ENCODE assay signal across 1 cellular context in genomic region chr6:28880894-28881780, GRCh38.
TF ChIP-seq lines count a peak whose summit lies in the region.

No MANE protein-coding gene starts in this region.

TF ChIP-seq in HepG2, 621 proteins besides CTCF, POLR2A, EP300 and RAD21 (continued from another document and continues in another):
- TF ChIP-seq, protein P1, sequence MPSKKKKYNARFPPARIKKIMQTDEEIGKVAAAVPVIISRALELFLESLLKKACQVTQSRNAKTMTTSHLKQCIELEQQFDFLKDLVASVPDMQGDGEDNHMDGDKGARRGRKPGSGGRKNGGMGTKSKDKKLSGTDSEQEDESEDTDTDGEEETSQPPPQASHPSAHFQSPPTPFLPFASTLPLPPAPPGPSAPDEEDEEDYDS (CRISPR knock-in tag; IDR thresholded peaks at IDR 0.05), result peak; percentile 66
- TF ChIP-seq NFYB (CRISPR knock-in tag; IDR thresholded peaks at IDR 0.05) (no peak), TCF12 (IDR thresholded peaks at IDR 0.05) (no peak), TCF12 (CRISPR knock-in tag; IDR thresholded peaks at IDR 0.05) (no peak), ZFAT (CRISPR knock-in tag; conservative IDR thresholded peaks at IDR 0.05) (no peak), TAF15 (IDR thresholded peaks at IDR 0.05; ENCODE audit: low read depth, low read length, poor library complexity, severe bottlenecking) (no peak), SP5 (CRISPR knock-in tag; IDR thresholded peaks at IDR 0.05; ENCODE audit: borderline replicate concordance, low read depth) (peak; percentile 45; the same call in 1 of the 2 replicates), KLF12 (CRISPR knock-in tag; IDR thresholded peaks at IDR 0.05; ENCODE audit: borderline replicate concordance) (no peak), AKAP8 (CRISPR knock-in tag; IDR thresholded peaks at IDR 0.05) (no peak), ZNF740 (CRISPR knock-in tag; IDR thresholded peaks at IDR 0.05) (no peak), HIC2 (CRISPR knock-in tag; IDR thresholded peaks at IDR 0.05; ENCODE audit: low read depth) (no peak), ZNF629 (CRISPR knock-in tag; conservative IDR thresholded peaks at IDR 0.05) (peak; percentile 39; the same call in 1 of the 2 replicates), TEAD2 (CRISPR knock-in tag; IDR thresholded peaks at IDR 0.05) (no peak), CENPX (CRISPR knock-in tag; IDR thresholded peaks at IDR 0.05) (no peak), HMGA1 (CRISPR knock-in tag; conservative IDR thresholded peaks at IDR 0.05) (no peak), EHMT2 (IDR thresholded peaks at IDR 0.05; ENCODE audit: borderline replicate concordance, low read depth, low read length) (no peak), ZNF720 (CRISPR knock-in tag; IDR thresholded peaks at IDR 0.05) (no peak), ZBTB7B (CRISPR knock-in tag; IDR thresholded peaks at IDR 0.05) (peak; percentile 68; the same call in 1 of the 2 replicates), SSRP1 (CRISPR knock-in tag; IDR thresholded peaks at IDR 0.05) (peak; percentile 71; the same call in 1 of the 2 replicates), ZGPAT (CRISPR knock-in tag; IDR thresholded peaks at IDR 0.05) (peak; percentile 89), RBAK (CRISPR knock-in tag; IDR thresholded peaks at IDR 0.05) (0 out of 2 replicates have a peak, but pooled peaks have one; percentile 33), GLI4 (CRISPR knock-in tag; IDR thresholded peaks at IDR 0.05; ENCODE audit: borderline replicate concordance) (no peak), MEF2D (CRISPR knock-in tag; IDR thresholded peaks at IDR 0.05) (peak; percentile 65; the same call in 1 of the 2 replicates), ZNF18 (CRISPR knock-in tag; IDR thresholded peaks at IDR 0.05; ENCODE audit: insufficient replicate concordance) (no peak), ZNF597 (CRISPR knock-in tag; IDR thresholded peaks at IDR 0.05) (no peak), ZNF382 (CRISPR knock-in tag; IDR thresholded peaks at IDR 0.05; ENCODE audit: borderline replicate concordance) (no peak), TEF (CRISPR knock-in tag; IDR thresholded peaks at IDR 0.05) (no peak), U2AF1 (optimal IDR thresholded peaks at IDR 0.05; ENCODE audit: low read depth, low read length) (no peak), IRF2 (CRISPR knock-in tag; IDR thresholded peaks at IDR 0.05) (peak; percentile 88), ETV5 (CRISPR knock-in tag; IDR thresholded peaks at IDR 0.05; ENCODE audit: borderline replicate concordance) (no peak; the same call in 1 of the 2 replicates), SMARCC2 (IDR thresholded peaks at IDR 0.05) (no peak), DMTF1 (CRISPR knock-in tag; IDR thresholded peaks at IDR 0.05) (no peak), THYN1 (CRISPR knock-in tag; IDR thresholded peaks at IDR 0.05; ENCODE audit: borderline replicate concordance, low read depth) (no peak), POLR2AphosphoS5 (IDR thresholded peaks at IDR 0.05; ENCODE audit: low read depth, low read length) (no peak), ZNF891 (CRISPR knock-in tag; IDR thresholded peaks at IDR 0.05) (no peak), ZNF703 (CRISPR knock-in tag; IDR thresholded peaks at IDR 0.05; ENCODE audit: borderline replicate concordance) (no peak), BRD4 (CRISPR knock-in tag; IDR thresholded peaks at IDR 0.05) (no peak), AGO1 (IDR thresholded peaks at IDR 0.05; ENCODE audit: low read depth, low read length, poor library complexity, severe bottlenecking) (no peak), ZNF589 (CRISPR knock-in tag; conservative IDR thresholded peaks at IDR 0.05) (no peak), SNAPC2 (CRISPR knock-in tag; IDR thresholded peaks at IDR 0.05) (peak; percentile 78; the same call in 1 of the 2 replicates), FOXA3 (CRISPR knock-in tag; IDR thresholded peaks at IDR 0.05) (peak; percentile 75), ZC3H4 (CRISPR knock-in tag; IDR thresholded peaks at IDR 0.05; ENCODE audit: borderline replicate concordance) (no peak), ZNF264 (CRISPR knock-in tag; IDR thresholded peaks at IDR 0.05) (no peak), SKIL (CRISPR knock-in tag; IDR thresholded peaks at IDR 0.05; ENCODE audit: borderline replicate concordance) (no peak)
- TF ChIP-seq, protein P2, sequence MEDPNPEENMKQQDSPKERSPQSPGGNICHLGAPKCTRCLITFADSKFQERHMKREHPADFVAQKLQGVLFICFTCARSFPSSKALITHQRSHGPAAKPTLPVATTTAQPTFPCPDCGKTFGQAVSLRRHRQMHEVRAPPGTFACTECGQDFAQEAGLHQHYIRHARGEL (CRISPR knock-in tag; IDR thresholded peaks at IDR 0.05), result no peak
- TF ChIP-seq, protein P3, sequence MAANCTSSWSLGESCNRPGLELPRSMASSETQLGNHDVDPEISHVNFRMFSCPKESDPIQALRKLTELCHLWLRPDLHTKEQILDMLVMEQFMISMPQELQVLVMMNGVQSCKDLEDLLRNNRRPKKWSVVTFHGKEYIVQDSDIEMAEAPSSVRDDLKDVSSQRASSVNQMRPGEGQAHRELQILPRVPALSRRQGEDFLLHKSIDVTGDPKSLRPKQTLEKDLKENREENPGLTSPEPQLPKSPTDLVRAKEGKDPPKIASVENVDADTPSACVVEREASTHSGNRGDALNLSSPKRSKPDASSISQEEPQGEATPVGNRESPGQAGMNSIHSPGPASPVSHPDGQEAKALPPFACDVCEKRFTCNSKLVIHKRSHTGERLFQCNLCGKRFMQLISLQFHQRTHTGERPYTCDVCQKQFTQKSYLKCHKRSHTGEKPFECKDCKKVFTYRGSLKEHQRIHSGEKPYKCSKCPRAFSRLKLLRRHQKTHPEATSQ (CRISPR knock-in tag; IDR thresholded peaks at IDR 0.05; ENCODE audit: borderline replicate concordance), result 0 out of 2 replicates have a peak, but pooled peaks have one; percentile 87
- TF ChIP-seq, protein P4, sequence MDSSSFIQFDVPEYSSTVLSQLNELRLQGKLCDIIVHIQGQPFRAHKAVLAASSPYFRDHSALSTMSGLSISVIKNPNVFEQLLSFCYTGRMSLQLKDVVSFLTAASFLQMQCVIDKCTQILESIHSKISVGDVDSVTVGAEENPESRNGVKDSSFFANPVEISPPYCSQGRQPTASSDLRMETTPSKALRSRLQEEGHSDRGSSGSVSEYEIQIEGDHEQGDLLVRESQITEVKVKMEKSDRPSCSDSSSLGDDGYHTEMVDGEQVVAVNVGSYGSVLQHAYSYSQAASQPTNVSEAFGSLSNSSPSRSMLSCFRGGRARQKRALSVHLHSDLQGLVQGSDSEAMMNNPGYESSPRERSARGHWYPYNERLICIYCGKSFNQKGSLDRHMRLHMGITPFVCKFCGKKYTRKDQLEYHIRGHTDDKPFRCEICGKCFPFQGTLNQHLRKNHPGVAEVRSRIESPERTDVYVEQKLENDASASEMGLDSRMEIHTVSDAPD (CRISPR knock-in tag; IDR thresholded peaks at IDR 0.05), result peak; percentile 57; the same call in 1 of the 2 replicates
- TF ChIP-seq, protein P5, sequence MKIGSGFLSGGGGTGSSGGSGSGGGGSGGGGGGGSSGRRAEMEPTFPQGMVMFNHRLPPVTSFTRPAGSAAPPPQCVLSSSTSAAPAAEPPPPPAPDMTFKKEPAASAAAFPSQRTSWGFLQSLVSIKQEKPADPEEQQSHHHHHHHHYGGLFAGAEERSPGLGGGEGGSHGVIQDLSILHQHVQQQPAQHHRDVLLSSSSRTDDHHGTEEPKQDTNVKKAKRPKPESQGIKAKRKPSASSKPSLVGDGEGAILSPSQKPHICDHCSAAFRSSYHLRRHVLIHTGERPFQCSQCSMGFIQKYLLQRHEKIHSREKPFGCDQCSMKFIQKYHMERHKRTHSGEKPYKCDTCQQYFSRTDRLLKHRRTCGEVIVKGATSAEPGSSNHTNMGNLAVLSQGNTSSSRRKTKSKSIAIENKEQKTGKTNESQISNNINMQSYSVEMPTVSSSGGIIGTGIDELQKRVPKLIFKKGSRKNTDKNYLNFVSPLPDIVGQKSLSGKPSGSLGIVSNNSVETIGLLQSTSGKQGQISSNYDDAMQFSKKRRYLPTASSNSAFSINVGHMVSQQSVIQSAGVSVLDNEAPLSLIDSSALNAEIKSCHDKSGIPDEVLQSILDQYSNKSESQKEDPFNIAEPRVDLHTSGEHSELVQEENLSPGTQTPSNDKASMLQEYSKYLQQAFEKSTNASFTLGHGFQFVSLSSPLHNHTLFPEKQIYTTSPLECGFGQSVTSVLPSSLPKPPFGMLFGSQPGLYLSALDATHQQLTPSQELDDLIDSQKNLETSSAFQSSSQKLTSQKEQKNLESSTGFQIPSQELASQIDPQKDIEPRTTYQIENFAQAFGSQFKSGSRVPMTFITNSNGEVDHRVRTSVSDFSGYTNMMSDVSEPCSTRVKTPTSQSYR (CRISPR knock-in tag; IDR thresholded peaks at IDR 0.05; ENCODE audit: borderline replicate concordance), result peak; percentile 31; the same call in 1 of the 2 replicates
